In genomic region chr11:47099213-47099917, GRCh38 we compare ENCODE assay signal across 1 cellular context.
TF ChIP-seq lines count a peak whose summit lies in the region.

No MANE protein-coding gene starts in this region.

TF ChIP-seq in HepG2, 621 proteins besides CTCF, POLR2A, EP300 and RAD21 (continued from another document and continues in another):
- no peak for TF ChIP-seq IKZF4 (CRISPR knock-in tag; IDR thresholded peaks at IDR 0.05; ENCODE audit: borderline replicate concordance, low read depth, not compliant biosample characterization)
- TF ChIP-seq ZNF720 (CRISPR knock-in tag; IDR thresholded peaks at IDR 0.05): no peak
- TF ChIP-seq PLSCR1 (CRISPR knock-in tag; IDR thresholded peaks at IDR 0.05; ENCODE audit: borderline replicate concordance): no peak
- TF ChIP-seq ZIK1 (CRISPR knock-in tag; IDR thresholded peaks at IDR 0.05; ENCODE audit: borderline replicate concordance, low read depth): no peak
- no peak for TF ChIP-seq ZNF331 (CRISPR knock-in tag; IDR thresholded peaks at IDR 0.05)
- TF ChIP-seq ZFP1 (CRISPR knock-in tag; IDR thresholded peaks at IDR 0.05): peak; percentile 99
- no peak for TF ChIP-seq SMYD3 (CRISPR knock-in tag; IDR thresholded peaks at IDR 0.05)
- TF ChIP-seq SRF (IDR thresholded peaks at IDR 0.05; ENCODE audit: low read depth, low read length): no peak
- TF ChIP-seq FOXM1 (CRISPR knock-in tag; IDR thresholded peaks at IDR 0.05): no peak
- TF ChIP-seq FOXP1 (IDR thresholded peaks at IDR 0.05): no peak
- TF ChIP-seq FOXP1 (CRISPR knock-in tag; IDR thresholded peaks at IDR 0.05): no peak
- TF ChIP-seq, protein P1, sequence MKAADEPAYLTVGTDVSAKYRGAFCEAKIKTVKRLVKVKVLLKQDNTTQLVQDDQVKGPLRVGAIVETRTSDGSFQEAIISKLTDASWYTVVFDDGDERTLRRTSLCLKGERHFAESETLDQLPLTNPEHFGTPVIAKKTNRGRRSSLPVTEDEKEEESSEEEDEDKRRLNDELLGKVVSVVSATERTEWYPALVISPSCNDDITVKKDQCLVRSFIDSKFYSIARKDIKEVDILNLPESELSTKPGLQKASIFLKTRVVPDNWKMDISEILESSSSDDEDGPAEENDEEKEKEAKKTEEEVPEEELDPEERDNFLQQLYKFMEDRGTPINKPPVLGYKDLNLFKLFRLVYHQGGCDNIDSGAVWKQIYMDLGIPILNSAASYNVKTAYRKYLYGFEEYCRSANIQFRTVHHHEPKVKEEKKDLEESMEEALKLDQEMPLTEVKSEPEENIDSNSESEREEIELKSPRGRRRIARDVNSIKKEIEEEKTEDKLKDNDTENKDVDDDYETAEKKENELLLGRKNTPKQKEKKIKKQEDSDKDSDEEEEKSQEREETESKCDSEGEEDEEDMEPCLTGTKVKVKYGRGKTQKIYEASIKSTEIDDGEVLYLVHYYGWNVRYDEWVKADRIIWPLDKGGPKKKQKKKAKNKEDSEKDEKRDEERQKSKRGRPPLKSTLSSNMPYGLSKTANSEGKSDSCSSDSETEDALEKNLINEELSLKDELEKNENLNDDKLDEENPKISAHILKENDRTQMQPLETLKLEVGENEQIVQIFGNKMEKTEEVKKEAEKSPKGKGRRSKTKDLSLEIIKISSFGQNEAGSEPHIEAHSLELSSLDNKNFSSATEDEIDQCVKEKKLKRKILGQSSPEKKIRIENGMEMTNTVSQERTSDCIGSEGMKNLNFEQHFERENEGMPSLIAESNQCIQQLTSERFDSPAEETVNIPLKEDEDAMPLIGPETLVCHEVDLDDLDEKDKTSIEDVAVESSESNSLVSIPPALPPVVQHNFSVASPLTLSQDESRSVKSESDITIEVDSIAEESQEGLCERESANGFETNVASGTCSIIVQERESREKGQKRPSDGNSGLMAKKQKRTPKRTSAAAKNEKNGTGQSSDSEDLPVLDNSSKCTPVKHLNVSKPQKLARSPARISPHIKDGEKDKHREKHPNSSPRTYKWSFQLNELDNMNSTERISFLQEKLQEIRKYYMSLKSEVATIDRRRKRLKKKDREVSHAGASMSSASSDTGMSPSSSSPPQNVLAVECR (CRISPR knock-in tag; IDR thresholded peaks at IDR 0.05; ENCODE audit: borderline replicate concordance): no peak
- peak; percentile 85 for TF ChIP-seq HHEX (CRISPR knock-in tag; IDR thresholded peaks at IDR 0.05)
- TF ChIP-seq KDM4B (CRISPR knock-in tag; IDR thresholded peaks at IDR 0.05): no peak
- peak; percentile 49; the same call in 1 of the 2 replicates for TF ChIP-seq TBX3 (IDR thresholded peaks at IDR 0.05; ENCODE audit: borderline replicate concordance)
- TF ChIP-seq TEAD2 (CRISPR knock-in tag; IDR thresholded peaks at IDR 0.05): no peak
- peak; percentile 35; the same call in 1 of the 2 replicates for TF ChIP-seq NFIC (IDR thresholded peaks at IDR 0.05; ENCODE audit: low read length)
- no peak for TF ChIP-seq ZNF850 (CRISPR knock-in tag; conservative IDR thresholded peaks at IDR 0.05)
- TF ChIP-seq ZNF512B (CRISPR knock-in tag; IDR thresholded peaks at IDR 0.05; ENCODE audit: borderline replicate concordance): no peak
- no peak for TF ChIP-seq ZMYM2 (CRISPR knock-in tag; IDR thresholded peaks at IDR 0.05)
- TF ChIP-seq FOXA1 (IDR thresholded peaks at IDR 0.05): no peak
- TF ChIP-seq FOXA1 (CRISPR knock-in tag; IDR thresholded peaks at IDR 0.05): 0 out of 2 replicates have a peak, but pooled peaks have one; percentile 36
- peak; percentile 39 for TF ChIP-seq TCF7 (IDR thresholded peaks at IDR 0.05; ENCODE audit: low read depth)
- TF ChIP-seq, protein P2, sequence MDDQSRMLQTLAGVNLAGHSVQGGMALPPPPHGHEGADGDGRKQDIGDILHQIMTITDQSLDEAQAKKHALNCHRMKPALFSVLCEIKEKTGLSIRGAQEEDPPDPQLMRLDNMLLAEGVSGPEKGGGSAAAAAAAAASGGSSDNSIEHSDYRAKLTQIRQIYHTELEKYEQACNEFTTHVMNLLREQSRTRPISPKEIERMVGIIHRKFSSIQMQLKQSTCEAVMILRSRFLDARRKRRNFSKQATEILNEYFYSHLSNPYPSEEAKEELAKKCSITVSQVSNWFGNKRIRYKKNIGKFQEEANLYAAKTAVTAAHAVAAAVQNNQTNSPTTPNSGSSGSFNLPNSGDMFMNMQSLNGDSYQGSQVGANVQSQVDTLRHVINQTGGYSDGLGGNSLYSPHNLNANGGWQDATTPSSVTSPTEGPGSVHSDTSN (CRISPR knock-in tag; IDR thresholded peaks at IDR 0.05; ENCODE audit: borderline replicate concordance): no peak
- no peak for TF ChIP-seq E2F1 (CRISPR knock-in tag; IDR thresholded peaks at IDR 0.05)
- TF ChIP-seq SETDB1 (CRISPR knock-in tag; IDR thresholded peaks at IDR 0.05; ENCODE audit: borderline replicate concordance): no peak
- TF ChIP-seq ETV5 (CRISPR knock-in tag; IDR thresholded peaks at IDR 0.05; ENCODE audit: borderline replicate concordance): no peak
- TF ChIP-seq ZNF567 (CRISPR knock-in tag; IDR thresholded peaks at IDR 0.05; ENCODE audit: borderline replicate concordance): no peak
- no peak for TF ChIP-seq ZSCAN31 (CRISPR knock-in tag; IDR thresholded peaks at IDR 0.05; ENCODE audit: low read depth)
- TF ChIP-seq SP5 (CRISPR knock-in tag; IDR thresholded peaks at IDR 0.05; ENCODE audit: borderline replicate concordance, low read depth): 0 out of 2 replicates have a peak, but pooled peaks have one; percentile 12
- peak; percentile 62; the same call in 1 of the 2 replicates for TF ChIP-seq ZNF609 (CRISPR knock-in tag; IDR thresholded peaks at IDR 0.05; ENCODE audit: borderline replicate concordance)
- TF ChIP-seq, protein P3, sequence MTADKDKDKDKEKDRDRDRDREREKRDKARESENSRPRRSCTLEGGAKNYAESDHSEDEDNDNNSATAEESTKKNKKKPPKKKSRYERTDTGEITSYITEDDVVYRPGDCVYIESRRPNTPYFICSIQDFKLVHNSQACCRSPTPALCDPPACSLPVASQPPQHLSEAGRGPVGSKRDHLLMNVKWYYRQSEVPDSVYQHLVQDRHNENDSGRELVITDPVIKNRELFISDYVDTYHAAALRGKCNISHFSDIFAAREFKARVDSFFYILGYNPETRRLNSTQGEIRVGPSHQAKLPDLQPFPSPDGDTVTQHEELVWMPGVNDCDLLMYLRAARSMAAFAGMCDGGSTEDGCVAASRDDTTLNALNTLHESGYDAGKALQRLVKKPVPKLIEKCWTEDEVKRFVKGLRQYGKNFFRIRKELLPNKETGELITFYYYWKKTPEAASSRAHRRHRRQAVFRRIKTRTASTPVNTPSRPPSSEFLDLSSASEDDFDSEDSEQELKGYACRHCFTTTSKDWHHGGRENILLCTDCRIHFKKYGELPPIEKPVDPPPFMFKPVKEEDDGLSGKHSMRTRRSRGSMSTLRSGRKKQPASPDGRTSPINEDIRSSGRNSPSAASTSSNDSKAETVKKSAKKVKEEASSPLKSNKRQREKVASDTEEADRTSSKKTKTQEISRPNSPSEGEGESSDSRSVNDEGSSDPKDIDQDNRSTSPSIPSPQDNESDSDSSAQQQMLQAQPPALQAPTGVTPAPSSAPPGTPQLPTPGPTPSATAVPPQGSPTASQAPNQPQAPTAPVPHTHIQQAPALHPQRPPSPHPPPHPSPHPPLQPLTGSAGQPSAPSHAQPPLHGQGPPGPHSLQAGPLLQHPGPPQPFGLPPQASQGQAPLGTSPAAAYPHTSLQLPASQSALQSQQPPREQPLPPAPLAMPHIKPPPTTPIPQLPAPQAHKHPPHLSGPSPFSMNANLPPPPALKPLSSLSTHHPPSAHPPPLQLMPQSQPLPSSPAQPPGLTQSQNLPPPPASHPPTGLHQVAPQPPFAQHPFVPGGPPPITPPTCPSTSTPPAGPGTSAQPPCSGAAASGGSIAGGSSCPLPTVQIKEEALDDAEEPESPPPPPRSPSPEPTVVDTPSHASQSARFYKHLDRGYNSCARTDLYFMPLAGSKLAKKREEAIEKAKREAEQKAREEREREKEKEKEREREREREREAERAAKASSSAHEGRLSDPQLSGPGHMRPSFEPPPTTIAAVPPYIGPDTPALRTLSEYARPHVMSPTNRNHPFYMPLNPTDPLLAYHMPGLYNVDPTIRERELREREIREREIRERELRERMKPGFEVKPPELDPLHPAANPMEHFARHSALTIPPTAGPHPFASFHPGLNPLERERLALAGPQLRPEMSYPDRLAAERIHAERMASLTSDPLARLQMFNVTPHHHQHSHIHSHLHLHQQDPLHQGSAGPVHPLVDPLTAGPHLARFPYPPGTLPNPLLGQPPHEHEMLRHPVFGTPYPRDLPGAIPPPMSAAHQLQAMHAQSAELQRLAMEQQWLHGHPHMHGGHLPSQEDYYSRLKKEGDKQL (CRISPR knock-in tag; IDR thresholded peaks at IDR 0.05; ENCODE audit: low read depth): peak; percentile 66; the same call in 1 of the 2 replicates
- no peak for TF ChIP-seq SNAPC5 (CRISPR knock-in tag; IDR thresholded peaks at IDR 0.05; ENCODE audit: borderline replicate concordance)
- TF ChIP-seq PHF20 (CRISPR knock-in tag; IDR thresholded peaks at IDR 0.05): no peak
- TF ChIP-seq ZNF280B (CRISPR knock-in tag; IDR thresholded peaks at IDR 0.05; ENCODE audit: borderline replicate concordance): no peak
- no peak for TF ChIP-seq ZNF569 (CRISPR knock-in tag; IDR thresholded peaks at IDR 0.05; ENCODE audit: borderline replicate concordance)
- TF ChIP-seq YEATS2 (CRISPR knock-in tag; IDR thresholded peaks at IDR 0.05; ENCODE audit: borderline replicate concordance): no peak
- TF ChIP-seq MIER2 (CRISPR knock-in tag; IDR thresholded peaks at IDR 0.05): no peak
- no peak for TF ChIP-seq HES4 (CRISPR knock-in tag; IDR thresholded peaks at IDR 0.05; ENCODE audit: borderline replicate concordance)
